In genomic region chr3:140244893-140245292, GRCh38 we compare ENCODE assay signal across 26 cellular contexts.
DNase-seq lines count a peak whose midpoint lies in the region; ATAC-seq and TF ChIP-seq lines count a peak whose summit lies in the region.
"Had no signal": no experiment of that assay in that cellular context is flagged by ENCODE, and none has a peak within 500 bp of the region (broad histone marks: within the 10 kb centered on the region; RNA-seq: fewer than 3 reads in every experiment).

No MANE protein-coding gene starts in this region.

- no peaks in the 10 kb centered on the region for H3K9me3 ChIP-seq in upper lobe of right lung
- no peaks in the 10 kb centered on the region for H3K9me3 ChIP-seq in CD4-positive, alpha-beta memory T cell (ENCODE audit: control insufficient read depth in 1 of 2, low read length in 2 of 2)
- H3K9me3 ChIP-seq: prostate gland, uterus had no signal

- H3K9me3 Mint-ChIP-seq in chondrocyte (ENCODE audit: low read depth): no peaks in the 10 kb centered on the region
- H3K9me3 Mint-ChIP-seq in CD4-positive, alpha-beta memory T cell: peaks cover 0 to 3% (median 0%) of the 10 kb centered on the region in 8 donors
- H3K9me3 Mint-ChIP-seq: activated CD8-positive, alpha-beta T cell treated with anti-CD3 and anti-CD28 coated beads for 36 hours; activated naive CD4-positive, alpha-beta T cell treated with anti-CD3 and anti-CD28 coated beads, Interleukin-2, amount 50 U/mL, for 24 hours; activated T-helper 2 cell treated with anti-CD3 and anti-CD28 coated beads, Interferon-gamma antibody, Interleukin-2, Interleukin-4, amounts not matched to agents 10 μg/mL and 5 μg/mL and 100 μg/mL, durations not matched to agents 14 hours and 24 hours and 36 hours; memory B cell had no signal

- peak overlapping the region; percentile 68 for H3K27ac Mint-ChIP-seq in chondrocyte (ENCODE audit: unreplicated experiment)
- H3K27ac Mint-ChIP-seq in CD4-positive, alpha-beta memory T cell: no peak overlapping the region
- H3K27ac Mint-ChIP-seq: activated CD8-positive, alpha-beta T cell treated with anti-CD3 and anti-CD28 coated beads for 36 hours; activated naive CD4-positive, alpha-beta T cell treated with anti-CD3 and anti-CD28 coated beads, Interleukin-2, amount 50 U/mL, for 24 hours; activated T-helper 2 cell treated with anti-CD3 and anti-CD28 coated beads, Interferon-gamma antibody, Interleukin-2, Interleukin-4, amounts not matched to agents 10 μg/mL and 5 μg/mL and 100 μg/mL, durations not matched to agents 14 hours and 24 hours and 36 hours; CD4-positive, CD25-positive, alpha-beta regulatory T cell; memory B cell; T-helper 17 cell had no signal

- peaks cover 42% of the 10 kb centered on the region for H3K4me1 Mint-ChIP-seq in chondrocyte (ENCODE audit: low read depth)
- no peaks in the 10 kb centered on the region for H3K4me1 Mint-ChIP-seq in CD4-positive, alpha-beta memory T cell
- H3K4me1 Mint-ChIP-seq: activated naive CD4-positive, alpha-beta T cell treated with anti-CD3 and anti-CD28 coated beads, Interleukin-2, amount 50 U/mL, for 24 hours; CD4-positive, CD25-positive, alpha-beta regulatory T cell; memory B cell; T-helper 17 cell had no signal

- TF ChIP-seq CTCF in chondrocyte (IDR thresholded peaks at IDR 0.05) (no peak), upper lobe of right lung (IDR thresholded peaks at IDR 0.05) (no peak)

- H3K4me1 ChIP-seq in upper lobe of right lung: no peaks in the 10 kb centered on the region
- H3K4me1 ChIP-seq in CD4-positive, alpha-beta memory T cell (ENCODE audit: insufficient read depth, low read length): no peaks in the 10 kb centered on the region
- H3K4me1 ChIP-seq: prostate gland, uterus had no signal

- POLR2A ChIA-PET in CD4-positive, alpha-beta memory T cell (lab: Charles Lee; ENCODE audit: partially characterized antibody): no interaction called here

- intact Hi-C loops in upper lobe of right lung (cut with DNase I): no loop called here
- intact Hi-C loops in CD4-positive, alpha-beta memory T cell (cut with micrococcal nuclease): no loop called here

- H3K4me3 ChIP-seq in upper lobe of right lung: no peak overlapping the region
- no peak overlapping the region for H3K4me3 ChIP-seq in CD4-positive, alpha-beta memory T cell (ENCODE audit: low read length in 2 of 2)
- H3K4me3 ChIP-seq: prostate gland, uterus had no signal

- no peak overlapping the region for H3K27ac ChIP-seq in upper lobe of right lung
- no peak overlapping the region for H3K27ac ChIP-seq in CD4-positive, alpha-beta memory T cell (ENCODE audit: low read depth, low read length)
- H3K27ac ChIP-seq: KMS-11, prostate gland, uterus had no signal

- in situ Hi-C loops in KBM-7 (cut with MboI; ENCODE audit: low pct_unique_long_range_greater_than_20kb, low sequenced_read_pairs): no loop called here

- CTCF ChIA-PET in CD4-positive, alpha-beta memory T cell (lab: Charles Lee; ENCODE audit: partially characterized antibody): no interaction called here

- peak; percentile 86 for ATAC-seq in upper lobe of right lung
- ATAC-seq: activated CD8-positive, alpha-beta T cell treated with anti-CD3 and anti-CD28 coated beads for 36 hours; left cardiac atrium; T-helper 17 cell had no signal

- DNase-seq in LHCN-M2 (ENCODE audit: low read depth) (peak; percentile 3), chondrocyte (ENCODE audit: low spot score) (no peak), left kidney (ENCODE audit: low read depth, low spot score) (peak; percentile 18), upper lobe of right lung (no peak), KBM-7 (no peak), NCI-H1092 (lab: John Stamatoyannopoulos, UW) (no peak)
- no peak for DNase-seq in CD4-positive, alpha-beta memory T cell
- DNase-seq: activated CD4-positive, alpha-beta T cell treated with anti-CD3 and anti-CD28 coated beads for 1 hour; activated CD8-positive, alpha-beta T cell treated with anti-CD3 and anti-CD28 coated beads for 36 hours; anterior cingulate cortex; caudate nucleus; CD4-positive, CD25-positive, alpha-beta regulatory T cell; glutamatergic neuron; H7; left cardiac atrium; MV-4-11; NCI-H1694; stimulated activated CD4-positive, alpha-beta T cell treated with anti-CD3 and anti-CD28 coated beads, Interleukin-15, amount 100 ng/mL, for 24 hours; stimulated activated naive CD4-positive, alpha-beta T cell treated with Interleukin-2 at 50 U/mL for 16 hours; T-helper 17 cell; uterus had no signal

- no peaks in the 10 kb centered on the region for H3K27me3 Mint-ChIP-seq in chondrocyte (ENCODE audit: low read depth)
- H3K27me3 Mint-ChIP-seq in CD4-positive, alpha-beta memory T cell: peaks cover 0 to 3% of the 10 kb centered on the region in 2 donors
- H3K27me3 Mint-ChIP-seq: CD4-positive, CD25-positive, alpha-beta regulatory T cell had no signal

- H3K4me3 Mint-ChIP-seq in chondrocyte (ENCODE audit: unreplicated experiment): no peak overlapping the region
- no peak overlapping the region for H3K4me3 Mint-ChIP-seq in CD4-positive, alpha-beta memory T cell
- H3K4me3 Mint-ChIP-seq: activated CD8-positive, alpha-beta T cell treated with anti-CD3 and anti-CD28 coated beads for 36 hours; activated naive CD4-positive, alpha-beta T cell treated with anti-CD3 and anti-CD28 coated beads, Interleukin-2, amount 50 U/mL, for 24 hours; CD4-positive, CD25-positive, alpha-beta regulatory T cell; memory B cell; T-helper 17 cell had no signal

- no peaks in the 10 kb centered on the region for H3K36me3 Mint-ChIP-seq in chondrocyte (ENCODE audit: low read depth)
- no peaks in the 10 kb centered on the region for H3K36me3 Mint-ChIP-seq in CD4-positive, alpha-beta memory T cell
- H3K36me3 Mint-ChIP-seq: activated naive CD4-positive, alpha-beta T cell treated with anti-CD3 and anti-CD28 coated beads, Interleukin-2, amount 50 U/mL, for 24 hours; CD4-positive, CD25-positive, alpha-beta regulatory T cell; memory B cell had no signal

- H3K36me3 ChIP-seq in upper lobe of right lung: no peaks in the 10 kb centered on the region
- no peaks in the 10 kb centered on the region for H3K36me3 ChIP-seq in CD4-positive, alpha-beta memory T cell (ENCODE audit: insufficient read depth, low read length)
- H3K36me3 ChIP-seq: prostate gland, uterus had no signal

- H3K27me3 ChIP-seq in upper lobe of right lung: no peaks in the 10 kb centered on the region
- no peaks in the 10 kb centered on the region for H3K27me3 ChIP-seq in CD4-positive, alpha-beta memory T cell (ENCODE audit: insufficient read depth, low read length)
- H3K27me3 ChIP-seq: uterus had no signal

Comparison
In these comparisons a context has a peak if more than half of its experiments do, and no peak if none do; other contexts are left out.
1. DNase-seq: peak in LHCN-M2 (single experiment) and left kidney (single experiment); none in chondrocyte (single experiment), upper lobe of right lung (single experiment), CD4-positive, alpha-beta memory T cell (0 of 5), KBM-7 (single experiment) and NCI-H1092 (single experiment).